In the genomic region with DNA sequence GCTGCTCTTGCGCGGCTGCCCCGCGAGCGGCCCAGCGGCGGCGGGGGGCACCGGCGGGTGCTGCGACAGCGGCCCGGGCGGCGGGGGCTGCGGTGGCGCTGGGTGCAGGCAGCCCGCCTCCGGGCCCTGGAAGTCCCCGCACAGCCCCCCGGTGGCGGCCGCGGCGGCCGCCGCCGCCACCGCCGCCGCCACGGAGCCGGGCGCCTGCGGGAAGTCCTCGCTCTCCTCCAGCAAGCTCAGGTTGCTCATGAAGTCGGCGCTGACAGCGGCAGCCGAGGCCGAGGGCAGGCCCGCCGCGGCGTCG, we compare ENCODE assay signal across 8 cellular contexts. TPM values are rescaled to one million over a fixed set of nuclear protein-coding genes. Genes with fewer than 3 reads are reported as not detected.
DNase-seq lines count a peak whose midpoint lies in the region; ATAC-seq, FAIRE-seq and TF ChIP-seq lines count a peak whose summit lies in the region.

No MANE protein-coding gene starts in this region.

- intact Hi-C loops in heart right ventricle (cut with DNase I): loop anchor here in 9 of 10 donors (5.0 to 10.0 kb wide), 15 partner anchors 78 to 598 kb away; no protein-coding TSS in a partner anchor
- intact Hi-C loops in Right ventricle myocardium superior (cut with DNase I): loop anchor here (5.0 to 10.0 kb wide), 2 partner anchors 81 to 218 kb away; no protein-coding TSS in a partner anchor
- intact Hi-C loops in kidney (cut with DNase I): no loop called here

- no peaks in the 10 kb centered on the region for H3K9me3 Mint-ChIP-seq in activated naive CD8-positive, alpha-beta T cell treated with anti-CD3 and anti-CD28 coated beads, Interleukin-2, amount 10 ng/mL, durations not matched to agents 7 days and 5 days

- H3K4me1 Mint-ChIP-seq in activated naive CD8-positive, alpha-beta T cell treated with anti-CD3 and anti-CD28 coated beads, Interleukin-2, amount 10 ng/mL, durations not matched to agents 7 days and 5 days: peaks cover 43% of the 10 kb centered on the region

- no peaks in the 10 kb centered on the region for H3K27me3 ChIP-seq in heart right ventricle

- H3K4me3 ChIP-seq in heart right ventricle: peak overlapping the region; percentile 41 to 97 (median 90)
- H3K4me3 ChIP-seq in kidney (ENCODE audit: low read length in 2 of 2): peak overlapping the region; percentile 88 to 91

- H3K36me3 Mint-ChIP-seq in activated naive CD8-positive, alpha-beta T cell treated with anti-CD3 and anti-CD28 coated beads, Interleukin-2, amount 10 ng/mL, durations not matched to agents 7 days and 5 days: peaks cover 8% of the 10 kb centered on the region

- H3K9ac ChIP-seq in kidney (ENCODE audit: low read length in 2 of 2): peak overlapping the region; percentile 82 to 91

- H3K4me3 Mint-ChIP-seq in activated naive CD8-positive, alpha-beta T cell treated with anti-CD3 and anti-CD28 coated beads, Interleukin-2, amount 10 ng/mL, durations not matched to agents 7 days and 5 days: peak overlapping the region; percentile 90

- TF ChIP-seq CTCF in heart right ventricle (IDR thresholded peaks at IDR 0.05): no peak
- TF ChIP-seq CTCF in kidney (IDR thresholded peaks at IDR 0.05; ENCODE audit: borderline replicate concordance, extremely low read depth, insufficient read depth): no peak

- no peaks in the 10 kb centered on the region for H3K27me3 Mint-ChIP-seq in activated naive CD8-positive, alpha-beta T cell treated with anti-CD3 and anti-CD28 coated beads, Interleukin-2, amount 10 ng/mL, durations not matched to agents 7 days and 5 days

- POLR2A ChIA-PET in activated naive CD8-positive, alpha-beta T cell treated with anti-CD3 and anti-CD28 coated beads, Interleukin-2, amount 10 ng/mL, durations not matched to agents 7 days and 5 days (lab: Charles Lee): interaction anchor here (0.8 to 3.6 kb wide), 17 partner anchors 18 to 980 kb away, joined by 3 to 28 read pairs (median 7); no protein-coding TSS in a partner anchor

- H3K4me1 ChIP-seq in heart right ventricle: peaks cover 0 to 51% (median 46%) of the 10 kb centered on the region in 9 donors
- H3K4me1 ChIP-seq in kidney (ENCODE audit: control insufficient read depth in 1 of 2, insufficient read depth in 1 of 2, low read depth in 1 of 2, low read length in 2 of 2): peaks cover 8 to 18% of the 10 kb centered on the region in 2 donors

- 1% methylated on average over 39 to 46 of the region's 46 CpGs for WGBS in heart right ventricle, 2 donors

- no peaks in the 10 kb centered on the region for H3K36me3 ChIP-seq in heart right ventricle
- H3K36me3 ChIP-seq in kidney (ENCODE audit: control insufficient read depth in 1 of 2, insufficient read depth in 2 of 2, low read length in 2 of 2): no peaks in the 10 kb centered on the region

- no peaks in the 10 kb centered on the region for H3K9me3 ChIP-seq in heart right ventricle
- H3K9me3 ChIP-seq in kidney (ENCODE audit: control insufficient read depth in 1 of 2, low read length in 2 of 2): no peaks in the 10 kb centered on the region

- DNase-seq in heart right ventricle (no peak), Right ventricle myocardium superior (no peak), NCI-H1105 (lab: John Stamatoyannopoulos, UW) (peak; percentile 29), kidney (no peak)
- no peak for DNase-seq in activated naive CD8-positive, alpha-beta T cell treated with anti-CD3 and anti-CD28 coated beads, Interleukin-2, amount 10 ng/mL, durations not matched to agents 7 days and 5 days
- DNase-seq in stimulated activated naive CD4-positive, alpha-beta T cell (lab: John Stamatoyannopoulos, UW): peak in 5 of 6 experiments; percentile 30 to 70 (median 57)

- FAIRE-seq in kidney (lab: Jason Lieb, UNC): no peak

- H3K27ac ChIP-seq in heart right ventricle: peak overlapping the region; percentile 95 to 99 (median 98)
- peak overlapping the region; percentile 99 for H3K27ac ChIP-seq in kidney (ENCODE audit: low read depth in 2 of 2, low read length in 2 of 2)

- ATAC-seq in heart right ventricle: peak in 1 of 8 donors; percentile 1
- ATAC-seq in Right ventricle myocardium superior (ENCODE audit: poor library complexity): no peak
- ATAC-seq in activated naive CD8-positive, alpha-beta T cell treated with anti-CD3 and anti-CD28 coated beads, Interleukin-2, amount 10 ng/mL, durations not matched to agents 7 days and 5 days (ENCODE audit: low read depth): peak; percentile 7
- ATAC-seq in GM19397 (IDR thresholded peaks at IDR 0.05; ENCODE audit: unreplicated experiment): no peak
- ATAC-seq in HG03565 (IDR thresholded peaks at IDR 0.05; ENCODE audit: unreplicated experiment): no peak

- peak overlapping the region; percentile 92 for H3K27ac Mint-ChIP-seq in activated naive CD8-positive, alpha-beta T cell treated with anti-CD3 and anti-CD28 coated beads, Interleukin-2, amount 10 ng/mL, durations not matched to agents 7 days and 5 days

RNA-seq across cellular contexts. Expression of a gene that starts 0.7 kb away (rescaled TPM):
- 10 to 100 TPM; 12.3 to 31.2 (median 17.3) TPM for total RNA-seq in heart right ventricle
- 1 to 10 TPM; 3.4 to 9.0 TPM for polyA plus RNA-seq in heart right ventricle
- 14.4 TPM for total RNA-seq in Right ventricle myocardium superior
- total RNA-seq in activated naive CD8-positive, alpha-beta T cell treated with anti-CD3 and anti-CD28 coated beads, Interleukin-2, amount 10 ng/mL, durations not matched to agents 7 days and 5 days: 10 to 100 TPM; 36.7 to 39.8 TPM
- total RNA-seq in kidney: 54.6 TPM
- 8.6 TPM for polyA plus RNA-seq in kidney (ENCODE audit: insufficient read depth, low read depth, low replicate concordance)

Comparison
In these comparisons a context has a peak if more than half of its experiments do, and no peak if none do; other contexts are left out.
1. DNase-seq: peak in NCI-H1105 (single experiment) and stimulated activated naive CD4-positive, alpha-beta T cell (5 of 6); none in heart right ventricle (0 of 2), Right ventricle myocardium superior (single experiment), activated naive CD8-positive, alpha-beta T cell treated with anti-CD3 and anti-CD28 coated beads, Interleukin-2, amount 10 ng/mL, durations not matched to agents 7 days and 5 days (single experiment) and kidney (single experiment).